Comparison of ENCODE assay signal across 18 cellular contexts in the genomic region with DNA sequence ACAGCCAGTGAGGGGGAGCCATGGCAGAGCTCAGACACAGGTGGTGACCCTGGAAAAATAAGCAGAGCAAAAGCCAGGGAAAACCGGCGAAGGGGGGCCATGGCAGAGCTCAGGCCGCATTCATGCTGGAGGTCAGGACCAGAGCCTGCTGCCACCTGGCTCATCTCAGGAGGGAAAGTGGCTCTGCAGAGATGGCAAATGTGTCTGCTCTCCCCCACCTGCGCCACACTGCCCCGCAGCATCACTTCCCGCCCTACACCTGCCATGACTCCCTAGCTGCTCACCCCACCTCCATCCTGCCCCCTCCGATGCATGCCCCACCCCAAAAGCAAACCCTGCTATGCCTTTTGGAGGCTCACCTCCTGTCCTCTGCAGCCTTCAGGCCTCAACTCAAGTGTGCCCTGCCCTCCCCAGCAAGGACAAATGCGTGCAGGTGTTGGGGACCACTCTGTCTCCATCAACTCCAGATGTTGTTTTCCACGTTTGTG.
"Had no signal": no experiment of that assay in that cellular context is flagged by ENCODE, and none has a peak within 500 bp of the region (broad histone marks: within the 10 kb centered on the region; RNA-seq: fewer than 3 reads in every experiment).

No MANE protein-coding gene starts in this region.

- H3K27me3 ChIP-seq: breast epithelium, pancreas had no signal

- ATAC-seq: activated CD8-positive, alpha-beta T cell treated with anti-CD3 and anti-CD28 coated beads, Interleukin-2, amount 10 ng/mL, durations not matched to agents 7 days and 5 days; gastroesophageal sphincter; natural killer cell; sciatic nerve; SK-N-SH treated with all-trans-retinoic acid at 6 μM for 48 hours had no signal

- H3K4me3 ChIP-seq: breast epithelium, coronary artery, esophagus squamous epithelium, gastroesophageal sphincter, pancreas, thoracic aorta had no signal

- H3K9me3 ChIP-seq: breast epithelium, esophagus squamous epithelium, gastroesophageal sphincter, neutrophil, pancreas, thoracic aorta had no signal

- H3K4me1 ChIP-seq: breast epithelium, esophagus squamous epithelium, pancreas had no signal

- H3K27ac ChIP-seq: neutrophil, pancreas, WERI-Rb-1 had no signal

- DNase-seq: activated CD4-positive, alpha-beta T cell treated with anti-CD3 and anti-CD28 coated beads for 1 hour; activated CD4-positive, alpha-beta T cell treated with anti-CD3 and anti-CD28 coated beads, Interleukin-2, amount 50 U/mL, for 1 hour; activated CD8-positive, alpha-beta T cell treated with anti-CD3 and anti-CD28 coated beads, Interleukin-2, amount 10 ng/mL, durations not matched to agents 7 days and 5 days; activated naive CD8-positive, alpha-beta T cell treated with anti-CD3 and anti-CD28 coated beads for 36 hours; esophagus squamous epithelium; midbrain; natural killer cell; stimulated activated CD4-positive, alpha-beta T cell treated with anti-CD3 and anti-CD28 coated beads, Interleukin-4, amount 100 ng/mL, for 24 hours; stimulated activated naive CD4-positive, alpha-beta T cell treated with Interleukin-2 at 50 U/mL for 16 hours; WERI-Rb-1 had no signal

- H3K36me3 ChIP-seq: breast epithelium, esophagus squamous epithelium, gastroesophageal sphincter, neutrophil, pancreas, thoracic aorta, WERI-Rb-1 had no signal
